8 cellular contexts compared by ENCODE assay signal in the genomic region with DNA sequence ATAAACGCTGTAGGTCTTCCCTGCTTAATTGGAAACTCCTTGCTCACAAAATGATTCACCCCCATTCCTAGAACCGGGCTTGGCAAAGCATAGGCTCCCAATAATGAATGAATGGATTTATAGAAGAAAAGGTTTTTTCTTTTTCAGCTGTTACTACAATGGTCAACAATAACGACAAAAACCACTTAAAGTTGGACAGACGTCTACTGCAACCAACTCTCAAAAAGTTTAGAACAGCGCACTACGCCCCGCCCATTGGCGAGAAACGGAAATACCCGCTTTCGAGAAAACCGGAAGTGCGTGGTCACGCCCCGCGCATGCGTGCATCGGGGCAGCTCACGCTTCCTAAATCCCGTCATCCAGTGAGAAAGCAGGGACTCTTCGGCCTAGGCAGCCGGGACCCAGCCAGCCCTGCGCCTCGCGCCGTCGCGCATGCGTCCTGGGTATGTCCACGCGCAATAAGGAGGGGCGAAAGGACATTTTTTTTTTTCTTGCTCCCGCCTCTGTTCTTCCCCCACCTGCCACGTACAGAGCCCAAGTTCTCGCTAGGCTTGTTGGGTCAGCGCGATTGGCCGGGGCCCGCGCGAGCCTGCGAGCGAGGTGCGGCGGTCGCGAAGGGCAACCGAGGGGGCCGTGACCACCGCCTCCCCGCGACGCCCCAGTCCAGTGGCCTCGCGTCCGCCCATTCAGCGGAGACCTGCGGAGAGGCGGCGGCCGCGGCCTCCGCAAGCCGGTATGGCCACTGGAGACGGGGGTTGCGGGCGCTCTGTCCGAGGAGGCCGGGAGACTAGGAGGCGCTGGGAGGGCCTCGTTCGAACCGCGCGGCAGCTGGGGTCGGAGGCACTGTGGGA. TPM values are rescaled to one million over a fixed set of nuclear protein-coding genes. Genes with fewer than 3 reads are reported as not detected.
A peak's percentile ranks its signal among the peaks of the same experiment; 100 is the strongest.
DNase-seq lines count a peak whose midpoint lies in the region; ATAC-seq and TF ChIP-seq lines count a peak whose summit lies in the region.

TSS of gene TFG (plus strand) at position 506 of the 851 bp plus-strand sequence. CDS start 4,192 bp downstream, outside the sequence.

- H3K4me3 ChIP-seq in PC-3 (ENCODE audit: low read length) (peak within 1 kb of the TSS; percentile 80), epithelial cell of esophagus (ENCODE audit: low read length) (peak within 1 kb of the TSS; percentile 79), mononuclear cell (ENCODE audit: low read length) (peak within 1 kb of the TSS; percentile 74)

- H3K27ac ChIP-seq in PC-3 (ENCODE audit: low read length) = peak within 1 kb of the TSS; percentile 93

- TF ChIP-seq CTCF in PC-3 (conservative IDR thresholded peaks at IDR 0.05; ENCODE audit: low read depth, low read length) = no peak
- no peak for TF ChIP-seq CTCF in epithelial cell of esophagus (IDR thresholded peaks at IDR 0.05; ENCODE audit: insufficient read depth, low read depth, low read length, missing control alignments)

- peak within 1 kb of the TSS; percentile 93 for H3K4me2 ChIP-seq in PC-3 (ENCODE audit: low read length)

- H2AFZ ChIP-seq in PC-3 (ENCODE audit: low read length) = peak within 1 kb of the TSS; percentile 76

- no peak for TF ChIP-seq EP300 in Ishikawa (IDR thresholded peaks at IDR 0.05; ENCODE audit: borderline replicate concordance)

- ATAC-seq in GM21576 (IDR thresholded peaks at IDR 0.05; ENCODE audit: unreplicated experiment) (peak; percentile 94), PC-3 (peak; percentile 89)

- H3K9me3 ChIP-seq in PC-3 (ENCODE audit: low read length) (no peaks in the 10 kb centered on the region), mononuclear cell (ENCODE audit: low read depth, low read length) (no peaks in the 10 kb centered on the region)

- peak within 1 kb of the TSS; percentile 80 for H3K9ac ChIP-seq in PC-3 (ENCODE audit: low read length)

- TF ChIP-seq RAD21 in Ishikawa (IDR thresholded peaks at IDR 0.05; ENCODE audit: low read depth) = no peak

- peaks cover 14% of the 10 kb centered on the region; the same call in 1 of the 2 replicates for H3K36me3 ChIP-seq in PC-3 (ENCODE audit: low read depth, low read length)

- peaks cover 38% of the 10 kb centered on the region for H4K20me1 ChIP-seq in PC-3 (ENCODE audit: low read length)

- H3K9me2 ChIP-seq in PC-3 (replicated peaks; ENCODE audit: low read length) = no peaks in the 10 kb centered on the region

- H3K79me2 ChIP-seq in PC-3 (ENCODE audit: low read length) = peaks cover 45% of the 10 kb centered on the region

- intact Hi-C loops in PC-3 (cut with micrococcal nuclease) = no loop called here

- POLR2A ChIA-PET in PC-3 (lab: Charles Lee; ENCODE audit: unreplicated experiment) = interaction anchor here (0.6 to 0.7 kb wide), 8 partner anchors 37 to 871 kb away, joined by 3 to 6 read pairs (median 4); no protein-coding TSS in a partner anchor

- no peaks in the 10 kb centered on the region for H3K27me3 ChIP-seq in PC-3 (ENCODE audit: low read length)
- H3K27me3 ChIP-seq in mononuclear cell (ENCODE audit: insufficient read depth, low read length) = no peaks in the 10 kb centered on the region

- CTCF ChIA-PET in PC-3 (lab: Charles Lee) = interaction anchor here (0.5 to 2.7 kb wide), 3 partner anchors 106 to 246 kb away, joined by 3 to 23 read pairs (median 5); no protein-coding TSS in a partner anchor

- H3K4me1 ChIP-seq in PC-3 (ENCODE audit: insufficient read depth, low read length) = peaks cover 21% of the 10 kb centered on the region
- H3K4me1 ChIP-seq in mononuclear cell (ENCODE audit: insufficient read depth, low read length) = peaks cover 18% of the 10 kb centered on the region

- BruUV-seq in PC-3 (replicated peaks; lab: Mats Ljungman, UMichigan) = no TSS peak

- H3F3A ChIP-seq in PC-3 (ENCODE audit: low read length, unreplicated experiment) = no peaks in the 10 kb centered on the region

- DNase-seq in DMS114 treated with DMSO at 0.1 percent for 48 hours (lab: John Stamatoyannopoulos, UW; ENCODE audit: unreplicated experiment) (peak; percentile 93), PC-3 (peak; percentile 100), activated T-cell treated with anti-CD3 and anti-CD28 coated beads for 48 hours (ENCODE audit: low read depth) (peak; percentile 97), epithelial cell of esophagus (ENCODE audit: low read depth) (peak; percentile 99)
- DNase-seq in stimulated activated CD8-positive, alpha-beta memory T cell treated with anti-CD3 and anti-CD28 coated beads, Interleukin-4, amount 100 ng/mL, for 1 hour (ENCODE audit: low read depth in 2 of 2, low spot score in 1 of 2) = peak; percentile 94 to 96

TF ChIP-seq in Ishikawa, 13 proteins besides CTCF, POLR2A, EP300 and RAD21:
- TF ChIP-seq, protein P1, sequence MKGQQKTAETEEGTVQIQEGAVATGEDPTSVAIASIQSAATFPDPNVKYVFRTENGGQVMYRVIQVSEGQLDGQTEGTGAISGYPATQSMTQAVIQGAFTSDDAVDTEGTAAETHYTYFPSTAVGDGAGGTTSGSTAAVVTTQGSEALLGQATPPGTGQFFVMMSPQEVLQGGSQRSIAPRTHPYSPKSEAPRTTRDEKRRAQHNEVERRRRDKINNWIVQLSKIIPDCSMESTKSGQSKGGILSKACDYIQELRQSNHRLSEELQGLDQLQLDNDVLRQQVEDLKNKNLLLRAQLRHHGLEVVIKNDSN (IDR thresholded peaks at IDR 0.05) = no peak
- 0 out of 2 replicates have a peak, but pooled peaks have one; percentile 3 for TF ChIP-seq NFIC (IDR thresholded peaks at IDR 0.05)
- TF ChIP-seq ZBTB7A (IDR thresholded peaks at IDR 0.05; ENCODE audit: low read depth) = 0 out of 2 replicates have a peak, but pooled peaks have one; percentile 28
- TF ChIP-seq TEAD4 (IDR thresholded peaks at IDR 0.05) = 0 out of 2 replicates have a peak, but pooled peaks have one; percentile 4
- TF ChIP-seq MAX (IDR thresholded peaks at IDR 0.05) = peak; percentile 69; the same call in 1 of the 2 replicates
- no peak for TF ChIP-seq FOXM1 (IDR thresholded peaks at IDR 0.05; ENCODE audit: borderline replicate concordance, low read depth)
- peak; percentile 49; the same call in 1 of the 2 replicates for TF ChIP-seq TAF1 (IDR thresholded peaks at IDR 0.05; ENCODE audit: low read depth)
- peak; percentile 35; the same call in 1 of the 2 replicates for TF ChIP-seq CREB1 (IDR thresholded peaks at IDR 0.05; ENCODE audit: low read depth)

RNA-seq across cellular contexts. Expression of gene TFG, which starts in this region (rescaled TPM):
- total RNA-seq in PC-3 (2014; rRNA removed) = 97.9 and 106 TPM in 2 replicates
- total RNA-seq in mononuclear cell = 60.1 TPM

Comparison
In these comparisons a context has a peak if more than half of its experiments do, and no peak if none do; other contexts are left out.
1. Peak in every context shown above with its lines: DNase-seq, ATAC-seq, H3K4me3 ChIP-seq and H3K27ac ChIP-seq.